ENCODE assay signal across 9 cellular contexts in genomic region chr10:89369142-89370105, GRCh38. TPM values are rescaled to one million over a fixed set of nuclear protein-coding genes. Genes with fewer than 3 reads are reported as not detected.
DNase-seq lines count a peak whose midpoint lies in the region; FAIRE-seq and TF ChIP-seq lines count a peak whose summit lies in the region.
"Had no signal": no experiment of that assay in that cellular context is flagged by ENCODE, and none has a peak within 500 bp of the region (broad histone marks: within the 10 kb centered on the region; RNA-seq: fewer than 3 reads in every experiment).

No MANE protein-coding gene starts in this region.

- H3K9me1 ChIP-seq in keratinocyte (ENCODE audit: control insufficient read depth, extremely low read depth, insufficient read depth, low read length), result no peaks in the 10 kb centered on the region

- H3K9me3 ChIP-seq in GM23248 (ENCODE audit: low read depth) (no peaks in the 10 kb centered on the region), keratinocyte (ENCODE audit: control insufficient read depth, low read depth, low read length) (no peaks in the 10 kb centered on the region)

- H3K27ac ChIP-seq in GM23248 (peak overlapping the region; percentile 61), keratinocyte (ENCODE audit: control insufficient read depth, insufficient read depth, low read length) (no peak overlapping the region)

- 45 to 46% methylated on average over 5 of the region's 5 CpGs for WGBS in GM23248 (ENCODE audit: low coverage in 1 of 2, low lambda C conversion rate in 2 of 2, missing lambda C conversion rate in 2 of 2), 2 experiments

- FAIRE-seq in keratinocyte (lab: Jason Lieb, UNC), result no peak

- peak overlapping the region; percentile 55 for H3K9ac ChIP-seq in GM23248
- no peak overlapping the region for H3K9ac ChIP-seq in keratinocyte (ENCODE audit: control insufficient read depth, extremely low read depth, insufficient read depth, low read length)

- H3K4me2 ChIP-seq in GM23248 (ENCODE audit: unreplicated experiment) (peak overlapping the region; percentile 45), keratinocyte (ENCODE audit: control insufficient read depth, extremely low read depth, insufficient read depth, low read depth, low read length) (no peak overlapping the region)

- DNase-seq in Ammon's horn (ENCODE audit: low spot score), result peak; percentile 74
- DNase-seq in GM23248, result peak; percentile 79
- DNase-seq in keratinocyte (ENCODE audit: low read depth, low spot score), result no peak
- DNase-seq in NCI-H2107 treated with DMSO at 0.1 percent for 48 hours (lab: John Stamatoyannopoulos, UW; ENCODE audit: unreplicated experiment), result no peak
- DNase-seq in GF-D8 (lab: John Stamatoyannopoulos, UW), result no peak
- no peak for DNase-seq in NCI-H524 (lab: John Stamatoyannopoulos, UW)
- DNase-seq in activated naive CD4-positive, alpha-beta T cell treated with Interleukin-2 at 50 U/mL for 16 hours, result no peak

- H3K27me3 ChIP-seq in GM23248 (replicated peaks; ENCODE audit: insufficient read depth), result no peaks in the 10 kb centered on the region
- H3K27me3 ChIP-seq in keratinocyte (ENCODE audit: control insufficient read depth, extremely low read depth, insufficient read depth, low read length), result no peaks in the 10 kb centered on the region

- H2AFZ ChIP-seq in GM23248 (peak overlapping the region; percentile 62), keratinocyte (ENCODE audit: control insufficient read depth, low read length) (no peak overlapping the region)

- TF ChIP-seq CTCF in WI38 (IDR thresholded peaks at IDR 0.05; ENCODE audit: low read depth, low read length) (peak; percentile 42; the same call in 1 of the 2 replicates), keratinocyte (optimal IDR thresholded peaks at IDR 0.05 in 1 of 3, IDR thresholded peaks at IDR 0.05 in 1 of 3, conservative IDR thresholded peaks at IDR 0.05 in 1 of 3; ENCODE audit: extremely low read depth in 1 of 3, insufficient read depth in 2 of 3, low read length in 3 of 3) (peak in 2 of 3 experiments; percentile 48 to 50)

- in situ Hi-C loops in GM23248 (cut with MboI), result loop anchor here (5.0 kb wide), 1 partner anchor 112 kb away; no protein-coding TSS in a partner anchor

- peaks cover 17% of the 10 kb centered on the region for H3F3A ChIP-seq in GM23248 (ENCODE audit: insufficient read depth)

- no peaks in the 10 kb centered on the region for H3K9me2 ChIP-seq in GM23248 (ENCODE audit: insufficient read depth)

- dilution Hi-C loops in keratinocyte (cut with MboI; ENCODE audit: extremely low pct_ligation_motif_present, low sequenced_read_pairs), result no loop called here

- H3K4me3 ChIP-seq in GM23248, result no peak overlapping the region
- H3K4me3 ChIP-seq in WI38 (ENCODE audit: low read depth, low read length), result no peak overlapping the region
- H3K4me3 ChIP-seq in keratinocyte (ENCODE audit: control insufficient read depth in 2 of 3, extremely low read depth in 1 of 3, insufficient read depth in 2 of 3, low read depth in 1 of 3, low read length in 3 of 3), result no peak overlapping the region

- peaks cover 34% of the 10 kb centered on the region for H3K4me1 ChIP-seq in GM23248 (ENCODE audit: insufficient read depth)
- peaks cover 6% of the 10 kb centered on the region for H3K4me1 ChIP-seq in keratinocyte (ENCODE audit: control insufficient read depth, extremely low read depth, insufficient read depth, low read length)

- H3K36me3 ChIP-seq in GM23248 (ENCODE audit: low read depth) (no peaks in the 10 kb centered on the region), keratinocyte (ENCODE audit: control insufficient read depth in 2 of 2, extremely low read depth in 1 of 2, insufficient read depth in 2 of 2, low read length in 2 of 2) (no peaks in the 10 kb centered on the region)

- H3K79me2 ChIP-seq in GM23248 (ENCODE audit: insufficient read depth), result no peaks in the 10 kb centered on the region
- H3K79me2 ChIP-seq in keratinocyte (ENCODE audit: control insufficient read depth, insufficient read depth, low read length), result no peaks in the 10 kb centered on the region

- H4K20me1 ChIP-seq in GM23248 (ENCODE audit: insufficient read depth) (no peaks in the 10 kb centered on the region), keratinocyte (ENCODE audit: control insufficient read depth, extremely low read depth, insufficient read depth, low read length) (no peaks in the 10 kb centered on the region)

RNA-seq across cellular contexts. Expression of gene IFIT1B, which starts 8.4 kb away (rescaled TPM):
- total RNA-seq in GM23248 (2014; rRNA removed; shearing (Covaris generic)), result not detected in 2 replicates
- not detected in 2 replicates for polyA plus RNA-seq in GM23248 (2016; fragmentation: Nextera tagmentation; extraction: Ambion mirVana)
- polyA plus RNA-seq in keratinocyte, result not detected in 3 replicates
- not detected for polyA plus RNA-seq in keratinocyte (2011; ENCODE audit: low read depth)
- polyA plus RNA-seq in keratinocyte (2011; cell fraction: cytosol; rRNA removed), result not detected in 2 replicates
- not detected in 2 replicates for polyA plus RNA-seq in keratinocyte (2011; cell fraction: nucleus; rRNA removed)
- polyA plus RNA-seq in keratinocyte (2012; ENCODE audit: low replicate concordance), result not detected in 2 replicates
- polyA minus RNA-seq in keratinocyte, result not detected in 3 replicates
- not detected for polyA minus RNA-seq in keratinocyte (2011; cell fraction: cytosol; rRNA and poly(A)+ RNA removed)
- polyA minus RNA-seq in keratinocyte (2011; cell fraction: nucleus; rRNA and poly(A)+ RNA removed), result not detected in 2 replicates
- polyA plus RNA-seq: IgD-negative memory B cell had no signal

RNA-seq across cellular contexts. Expression of gene IFIT1, which starts 23.0 kb away (rescaled TPM):
- 15.2 and 18.6 TPM in 2 replicates for total RNA-seq in GM23248 (2014; rRNA removed; shearing (Covaris generic))
- 14.3 and 15.7 TPM in 2 replicates for polyA plus RNA-seq in GM23248 (2016; fragmentation: Nextera tagmentation; extraction: Ambion mirVana)
- polyA plus RNA-seq in keratinocyte, result 96.9 to 140 TPM (median 112 TPM) in 3 replicates
- polyA plus RNA-seq in keratinocyte (2011; ENCODE audit: low read depth), result 0.51 TPM
- polyA plus RNA-seq in keratinocyte (2011; cell fraction: cytosol; rRNA removed), result 47.7 and 95.1 TPM in 2 replicates
- 73.5 and 102 TPM in 2 replicates for polyA plus RNA-seq in keratinocyte (2011; cell fraction: nucleus; rRNA removed)
- polyA plus RNA-seq in keratinocyte (2012; ENCODE audit: low replicate concordance), result 1.6 and 83.3 TPM in 2 replicates
- polyA minus RNA-seq in keratinocyte, result 3.9 to 61.5 TPM (median 32.3 TPM) in 3 replicates
- 20.1 TPM for polyA minus RNA-seq in keratinocyte (2011; cell fraction: cytosol; rRNA and poly(A)+ RNA removed)
- polyA minus RNA-seq in keratinocyte (2011; cell fraction: nucleus; rRNA and poly(A)+ RNA removed), result 25.6 and 37.2 TPM in 2 replicates

RNA-seq across cellular contexts. Expression of gene IFIT3, which starts 41.6 kb away (rescaled TPM):
- 10.9 and 19.0 TPM in 2 replicates for total RNA-seq in GM23248 (2014; rRNA removed; shearing (Covaris generic))
- polyA plus RNA-seq in GM23248 (2016; fragmentation: Nextera tagmentation; extraction: Ambion mirVana), result 10.4 and 10.6 TPM in 2 replicates
- polyA plus RNA-seq in keratinocyte, result 30.2 to 83.1 TPM (median 42.6 TPM) in 3 replicates
- 1.7 TPM for polyA plus RNA-seq in keratinocyte (2011; ENCODE audit: low read depth)
- polyA plus RNA-seq in keratinocyte (2011; cell fraction: cytosol; rRNA removed), result 22.6 and 33.1 TPM in 2 replicates
- 31.4 and 34.0 TPM in 2 replicates for polyA plus RNA-seq in keratinocyte (2011; cell fraction: nucleus; rRNA removed)
- 0.96 and 57.0 TPM in 2 replicates for polyA plus RNA-seq in keratinocyte (2012; ENCODE audit: low replicate concordance)
- 3.4 to 22.3 TPM (median 10.7 TPM) in 3 replicates for polyA minus RNA-seq in keratinocyte
- polyA minus RNA-seq in keratinocyte (2011; cell fraction: cytosol; rRNA and poly(A)+ RNA removed), result 11.7 TPM
- polyA minus RNA-seq in keratinocyte (2011; cell fraction: nucleus; rRNA and poly(A)+ RNA removed), result 9.2 and 19.9 TPM in 2 replicates

RNA-seq across cellular contexts. Expression of gene IFIT5, which starts 44.9 kb away (rescaled TPM):
- 21.8 and 25.9 TPM in 2 replicates for total RNA-seq in GM23248 (2014; rRNA removed; shearing (Covaris generic))
- polyA plus RNA-seq in GM23248 (2016; fragmentation: Nextera tagmentation; extraction: Ambion mirVana) (20.7 and 21.3 TPM in 2 replicates), keratinocyte (10.7 to 15.8 TPM (median 14.8 TPM) in 3 replicates)
- polyA plus RNA-seq in keratinocyte (2011; ENCODE audit: low read depth), result 1.4 TPM
- 5.5 and 12.3 TPM in 2 replicates for polyA plus RNA-seq in keratinocyte (2011; cell fraction: cytosol; rRNA removed)
- 9.8 and 11.4 TPM in 2 replicates for polyA plus RNA-seq in keratinocyte (2011; cell fraction: nucleus; rRNA removed)
- 2.4 and 14.9 TPM in 2 replicates for polyA plus RNA-seq in keratinocyte (2012; ENCODE audit: low replicate concordance)
- polyA minus RNA-seq in keratinocyte, result 3.6 to 14.5 TPM (median 7.4 TPM) in 3 replicates
- polyA minus RNA-seq in keratinocyte (2011; cell fraction: cytosol; rRNA and poly(A)+ RNA removed), result 8.8 TPM
- 6.5 and 13.2 TPM in 2 replicates for polyA minus RNA-seq in keratinocyte (2011; cell fraction: nucleus; rRNA and poly(A)+ RNA removed)

Comparison
In these comparisons a context has a peak if more than half of its experiments do, and no peak if none do; other contexts are left out.
1. DNase-seq: peak in Ammon's horn (single experiment) and GM23248 (single experiment); none in keratinocyte (single experiment), NCI-H2107 treated with DMSO at 0.1 percent for 48 hours (single experiment), GF-D8 (single experiment), NCI-H524 (0 of 2) and activated naive CD4-positive, alpha-beta T cell treated with Interleukin-2 at 50 U/mL for 16 hours (single experiment).